In the genomic region with DNA sequence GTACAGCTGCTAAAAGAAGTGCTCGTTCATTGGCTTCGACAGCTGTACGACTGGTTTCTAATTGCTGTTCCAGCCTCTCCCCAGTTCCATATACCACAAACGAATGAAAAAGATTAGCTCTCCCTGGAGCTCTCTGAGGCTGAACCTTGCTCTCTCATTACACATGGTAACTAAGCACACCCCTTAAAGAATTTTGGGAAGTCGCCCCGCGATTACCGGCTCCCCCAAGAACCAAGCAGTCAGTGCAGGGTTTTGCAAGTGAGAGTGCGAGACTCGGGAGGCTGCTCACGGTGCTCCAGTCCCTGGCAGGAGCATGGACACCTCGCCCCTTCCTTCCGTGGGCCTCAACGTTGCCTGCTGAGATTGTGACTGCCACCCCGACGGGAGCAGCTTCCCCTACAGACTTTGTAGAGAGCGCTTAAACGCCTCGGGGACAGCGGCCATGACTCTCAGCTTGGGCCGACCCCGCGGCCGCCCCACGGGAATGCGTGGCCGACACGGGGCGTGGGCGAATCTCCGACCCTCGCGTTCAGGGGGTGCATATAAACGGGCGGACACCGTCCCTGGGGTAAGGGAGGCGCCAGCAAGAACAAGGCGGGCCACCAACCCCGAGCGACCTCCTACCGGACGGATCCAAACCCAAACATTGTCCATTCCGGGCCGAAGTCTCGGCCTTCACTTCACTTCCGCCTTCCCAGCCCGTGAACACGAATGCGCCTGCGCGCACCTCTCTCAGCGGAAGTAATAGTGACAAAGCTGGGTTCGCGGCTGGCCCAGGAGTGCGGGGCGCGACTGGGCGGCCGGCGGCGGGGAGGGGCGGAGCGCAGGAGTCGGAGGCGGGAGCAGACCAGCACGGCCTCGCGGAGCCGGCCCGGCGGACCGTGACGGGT, we compare ENCODE assay signal across 8 cellular contexts. TPM values are rescaled to one million over a fixed set of nuclear protein-coding genes. Genes with fewer than 3 reads are reported as not detected.
A peak's percentile ranks its signal among the peaks of the same experiment; 100 is the strongest.
DNase-seq lines count a peak whose midpoint lies in the region; ATAC-seq, FAIRE-seq and TF ChIP-seq lines count a peak whose summit lies in the region.

A gene with protein sequence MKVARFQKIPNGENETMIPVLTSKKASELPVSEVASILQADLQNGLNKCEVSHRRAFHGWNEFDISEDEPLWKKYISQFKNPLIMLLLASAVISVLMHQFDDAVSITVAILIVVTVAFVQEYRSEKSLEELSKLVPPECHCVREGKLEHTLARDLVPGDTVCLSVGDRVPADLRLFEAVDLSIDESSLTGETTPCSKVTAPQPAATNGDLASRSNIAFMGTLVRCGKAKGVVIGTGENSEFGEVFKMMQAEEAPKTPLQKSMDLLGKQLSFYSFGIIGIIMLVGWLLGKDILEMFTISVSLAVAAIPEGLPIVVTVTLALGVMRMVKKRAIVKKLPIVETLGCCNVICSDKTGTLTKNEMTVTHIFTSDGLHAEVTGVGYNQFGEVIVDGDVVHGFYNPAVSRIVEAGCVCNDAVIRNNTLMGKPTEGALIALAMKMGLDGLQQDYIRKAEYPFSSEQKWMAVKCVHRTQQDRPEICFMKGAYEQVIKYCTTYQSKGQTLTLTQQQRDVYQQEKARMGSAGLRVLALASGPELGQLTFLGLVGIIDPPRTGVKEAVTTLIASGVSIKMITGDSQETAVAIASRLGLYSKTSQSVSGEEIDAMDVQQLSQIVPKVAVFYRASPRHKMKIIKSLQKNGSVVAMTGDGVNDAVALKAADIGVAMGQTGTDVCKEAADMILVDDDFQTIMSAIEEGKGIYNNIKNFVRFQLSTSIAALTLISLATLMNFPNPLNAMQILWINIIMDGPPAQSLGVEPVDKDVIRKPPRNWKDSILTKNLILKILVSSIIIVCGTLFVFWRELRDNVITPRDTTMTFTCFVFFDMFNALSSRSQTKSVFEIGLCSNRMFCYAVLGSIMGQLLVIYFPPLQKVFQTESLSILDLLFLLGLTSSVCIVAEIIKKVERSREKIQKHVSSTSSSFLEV (plus strand): TSS at position 845 of the 890 bp plus-strand sequence. CDS start 686 bp downstream, outside the sequence.

- no peak within 1 kb of the TSS for H3K23ac ChIP-seq in H1 (ENCODE audit: insufficient read length)
- peak within 1 kb of the TSS; percentile 69 to 75 for H3K23ac ChIP-seq in mesenchymal stem cell (ENCODE audit: low read length in 2 of 2)

- ATAC-seq in GM21367 (IDR thresholded peaks at IDR 0.05; ENCODE audit: unreplicated experiment), result peak; percentile 83

- H2BK120ac ChIP-seq in H1 (replicated peaks; ENCODE audit: low read depth, low read length) (no peak within 1 kb of the TSS), mesenchymal stem cell (ENCODE audit: low read depth, low read length) (peak within 1 kb of the TSS; percentile 96)

- H2BK20ac ChIP-seq in H1 (ENCODE audit: low read length), result no peak within 1 kb of the TSS

- 3% methylated on average over 60 of the region's 73 CpGs; no CpG with 5 or more reads in 1 of the 2 experiments for WGBS in H1 (ENCODE audit: extremely low coverage in 1 of 2, insufficient coverage in 1 of 2, insufficient read length in 1 of 2, insufficient replicate concordance in 2 of 2, low coverage in 1 of 2, low lambda C conversion rate in 2 of 2, missing lambda C conversion rate in 1 of 2), 2 experiments
- WGBS in mesenchymal stem cell, result under 1% methylated on average over 52 of the region's 73 CpGs

- H2AFZ ChIP-seq in H1 (ENCODE audit: low read length) (peak within 1 kb of the TSS; percentile 92), mesenchymal stem cell (ENCODE audit: low read depth, low read length) (peak within 1 kb of the TSS; percentile 92)

- H3K4me1 ChIP-seq in H1 (replicated peaks in 1 of 4; ENCODE audit: control insufficient read depth in 3 of 4, insufficient read depth in 4 of 4, low read length in 3 of 4) (peaks cover 0 to 8% (median 4%) of the 10 kb centered on the region in 4 experiments; a peak in 5 of 7 replicates), mesenchymal stem cell (ENCODE audit: control insufficient read depth, insufficient read depth, low read depth, low read length) (no peaks in the 10 kb centered on the region)

- DNase-seq in COR-L47 (lab: John Stamatoyannopoulos, UW) (peak; percentile 98), HTR-8/SVneo (ENCODE audit: insufficient read length, low spot score) (peak; percentile 88), NOMO-1 treated with DMSO at 0.1 percent for 48 hours (lab: John Stamatoyannopoulos, UW; ENCODE audit: unreplicated experiment) (peak; percentile 97), H1 (ENCODE audit: low read depth in 1 of 2, low spot score in 2 of 2) (peak; percentile 73 to 90), mesenchymal stem cell (peak; percentile 96)
- DNase-seq in activated CD8-positive, alpha-beta memory T cell treated with anti-CD3 and anti-CD28 coated beads for 48 hours (ENCODE audit: low read depth in 2 of 3, low spot score in 2 of 3), result peak; percentile 75 to 84 (median 80)
- peak; percentile 82 for DNase-seq in stimulated activated CD8-positive, alpha-beta memory T cell treated with anti-CD3 and anti-CD28 coated beads, Interleukin-12 subunit alpha, Interleukin-12 subunit beta, amount 100 ng/mL, for 4 hours (ENCODE audit: low read depth)

- CTCF ChIA-PET in H1 (lab: Charles Lee; ENCODE audit: partially characterized antibody), result interaction anchor here (0.5 to 8.4 kb wide), 32 partner anchors 9 to 768 kb away, joined by 3 to 97 read pairs (median 4); no protein-coding TSS in a partner anchor

- peaks cover 4 to 41% of the 10 kb centered on the region in 2 experiments; a peak in 3 of 4 replicates for H3K79me2 ChIP-seq in H1 (ENCODE audit: control insufficient read depth in 1 of 2, insufficient read depth in 2 of 2, low read length in 2 of 2)

- FAIRE-seq in HTR-8/SVneo (lab: Jason Lieb, UNC), result peak; percentile 91
- FAIRE-seq in H1 (lab: Jason Lieb, UNC), result no peak

- H3K56ac ChIP-seq in H1 (replicated peaks; ENCODE audit: insufficient read length, low read depth, low read length), result peak within 1 kb of the TSS; percentile 75

- H3K4ac ChIP-seq in H1 (replicated peaks; ENCODE audit: insufficient read length, low read depth, low read length), result peak within 1 kb of the TSS; percentile 59
- H3K4ac ChIP-seq in mesenchymal stem cell (ENCODE audit: low read depth in 1 of 2, low read length in 2 of 2), result peak within 1 kb of the TSS; percentile 49 to 97

- H3K4me3 ChIP-seq in H1 (ENCODE audit: extremely low read depth in 1 of 4, insufficient read depth in 2 of 4, low read depth in 3 of 4, low read length in 4 of 4), result peak within 1 kb of the TSS; percentile 78 to 95 (median 86)
- peak within 1 kb of the TSS; percentile 80 to 89 for H3K4me3 ChIP-seq in mesenchymal stem cell (ENCODE audit: insufficient read depth in 1 of 2, low read depth in 1 of 2, low read length in 2 of 2)

- H4K8ac ChIP-seq in H1 (ENCODE audit: extremely low read depth, insufficient read depth, low read length) (peak within 1 kb of the TSS; percentile 98), mesenchymal stem cell (ENCODE audit: low read length) (peak within 1 kb of the TSS; percentile 99)

- H4K20me1 ChIP-seq in H1 (replicated peaks in 1 of 2; ENCODE audit: control insufficient read depth in 1 of 2, insufficient read depth in 2 of 2, low read length in 2 of 2), result peaks cover 0 to 4% of the 10 kb centered on the region in 2 experiments

- POLR2A ChIA-PET in H1 (lab: Charles Lee; ENCODE audit: partially characterized antibody), result interaction anchor here (0.7 to 3.1 kb wide), 13 partner anchors 10 to 193 kb away, joined by 3 to 9 read pairs (median 3); no protein-coding TSS in a partner anchor

- H3K36me3 ChIP-seq in H1 (ENCODE audit: control insufficient read depth in 2 of 4, insufficient read depth in 4 of 4, low read length in 3 of 4) (no peaks in the 10 kb centered on the region), mesenchymal stem cell (ENCODE audit: control insufficient read depth in 1 of 2, insufficient read depth in 2 of 2, low read depth in 1 of 2, low read length in 2 of 2) (no peaks in the 10 kb centered on the region)

- H2AK5ac ChIP-seq in H1 (ENCODE audit: low read depth, low read length), result no peak within 1 kb of the TSS
- no peak within 1 kb of the TSS for H2AK5ac ChIP-seq in mesenchymal stem cell (ENCODE audit: low read length, severe bottlenecking)

- TF ChIP-seq RAD21 in H1 (IDR thresholded peaks at IDR 0.05 in 1 of 2, conservative IDR thresholded peaks at IDR 0.05 in 1 of 2; ENCODE audit: low read depth in 2 of 2, low read length in 2 of 2), result no peak

- H3K27ac ChIP-seq in H1 (ENCODE audit: low read depth, low read length), result peak within 1 kb of the TSS; percentile 62
- H3K27ac ChIP-seq in mesenchymal stem cell (ENCODE audit: low read length, poor library complexity, severe bottlenecking), result peak within 1 kb of the TSS; percentile 90

- peak within 1 kb of the TSS; percentile 40 to 81 for H3K4me2 ChIP-seq in H1 (ENCODE audit: insufficient read depth in 1 of 2, low read depth in 2 of 2, low read length in 2 of 2)
- H3K4me2 ChIP-seq in mesenchymal stem cell (ENCODE audit: low read length, poor library complexity, severe bottlenecking), result peak within 1 kb of the TSS; percentile 75

- H3K14ac ChIP-seq in H1 (ENCODE audit: insufficient read length) (no peak within 1 kb of the TSS), mesenchymal stem cell (ENCODE audit: low read length in 2 of 2) (peak within 1 kb of the TSS; percentile 81 to 97)

- H2BK12ac ChIP-seq in H1 (ENCODE audit: low read depth, low read length) (no peak within 1 kb of the TSS), mesenchymal stem cell (ENCODE audit: low read length in 2 of 2) (peak within 1 kb of the TSS in 1 of 2 experiments; percentile 47)

- H3K9me3 ChIP-seq in H1 (ENCODE audit: insufficient read depth in 2 of 2, low read depth in 1 of 2, low read length in 1 of 2), result no peaks in the 10 kb centered on the region
- no peaks in the 10 kb centered on the region for H3K9me3 ChIP-seq in mesenchymal stem cell (ENCODE audit: control insufficient read depth, low read length)

- H3K79me1 ChIP-seq in H1 (ENCODE audit: low read depth, low read length), result 0 out of 2 replicates have a peak, but pooled peaks cover 3% of the 10 kb centered on the region
- peaks cover 1% of the 10 kb centered on the region for H3K79me1 ChIP-seq in mesenchymal stem cell (replicated peaks; ENCODE audit: low read length, poor library complexity, severe bottlenecking)

- peak within 1 kb of the TSS; percentile 87 for H4K5ac ChIP-seq in H1 (ENCODE audit: insufficient read length, low read depth, low read length)

- peak within 1 kb of the TSS; percentile 47 for H2BK5ac ChIP-seq in H1 (ENCODE audit: low read depth, low read length)
- H2BK5ac ChIP-seq in mesenchymal stem cell (ENCODE audit: low read depth, low read length, poor library complexity, severe bottlenecking), result peak within 1 kb of the TSS; percentile 83

- H3K9ac ChIP-seq in H1 (replicated peaks in 1 of 4; ENCODE audit: extremely low read depth in 1 of 4, low read depth in 3 of 4, low read length in 3 of 4) (peak within 1 kb of the TSS; percentile 82 to 86 (median 85)), mesenchymal stem cell (ENCODE audit: low read length) (peak within 1 kb of the TSS; percentile 98)

- no peak for TF ChIP-seq CTCF in H1 (IDR thresholded peaks at IDR 0.05; ENCODE audit: control extremely low read depth in 1 of 3, insufficient read depth in 1 of 3, low read depth in 1 of 3, low read length in 3 of 3)

- TF ChIP-seq POLR2A in H1 (IDR thresholded peaks at IDR 0.05; ENCODE audit: control extremely low read depth in 1 of 2, low read depth in 2 of 2, low read length in 2 of 2), result peak in 1 of 2 experiments; percentile 85; a peak in 2 of 3 replicates

- no peak within 1 kb of the TSS for H4K91ac ChIP-seq in H1 (replicated peaks; ENCODE audit: insufficient read length, low read length)
- H4K91ac ChIP-seq in mesenchymal stem cell (ENCODE audit: low read length), result peak within 1 kb of the TSS; percentile 97

- H3K18ac ChIP-seq in H1 (ENCODE audit: extremely low read depth, low read length) (peak within 1 kb of the TSS; percentile 67; the same call in 1 of the 2 replicates), mesenchymal stem cell (ENCODE audit: low read depth in 1 of 2, low read length in 2 of 2) (peak within 1 kb of the TSS; percentile 85 to 99)

- no peak for TF ChIP-seq EP300 in H1 (IDR thresholded peaks at IDR 0.05; ENCODE audit: borderline replicate concordance in 1 of 2, low read depth in 2 of 2, low read length in 2 of 2)

- no peaks in the 10 kb centered on the region for H3K27me3 ChIP-seq in H1 (replicated peaks in 1 of 4; ENCODE audit: control insufficient read depth in 3 of 4, extremely low read depth in 1 of 4, insufficient read depth in 3 of 4, low read length in 3 of 4)
- no peaks in the 10 kb centered on the region for H3K27me3 ChIP-seq in mesenchymal stem cell (ENCODE audit: control insufficient read depth in 1 of 2, insufficient read depth in 1 of 2, low read length in 2 of 2)

- peaks cover 3% of the 10 kb centered on the region for H3K23me2 ChIP-seq in H1 (ENCODE audit: low read depth, low read length)

- H2BK15ac ChIP-seq in H1 (ENCODE audit: low read length) (no peak within 1 kb of the TSS), mesenchymal stem cell (ENCODE audit: low read depth, poor library complexity, severe bottlenecking) (peak within 1 kb of the TSS; percentile 99)

RNA-seq across cellular contexts. Expression of the gene that starts here (rescaled TPM):
- total RNA-seq in H1 (2021; fragmentation: NEBNext Ultra II Directional; extraction: Animal tissue kit (Norgen Biotek cat#: 25700)), result 68.5 and 70.2 TPM in 2 replicates
- 25.4 and 50.7 TPM in 2 replicates for polyA plus RNA-seq in H1 (2011; rRNA removed)
- 40.7 TPM for polyA plus RNA-seq in H1 (2011; cell fraction: cytosol; rRNA removed)
- 14.9 TPM for polyA plus RNA-seq in H1 (2011; cell fraction: nucleus; rRNA removed)
- polyA plus RNA-seq in H1 (2012, experiment 1 of 2), result 38.0 to 75.0 TPM (median 49.4 TPM) in 4 replicates
- polyA plus RNA-seq in H1 (2012, experiment 2 of 2), result 4.0 TPM
- 55.1 TPM for polyA plus RNA-seq in H1 (2013, experiment 1 of 2)
- polyA plus RNA-seq in H1 (2013, experiment 2 of 2), result 62.9 TPM
- 73.8 and 103 TPM in 2 replicates for polyA minus RNA-seq in H1 (2011; rRNA and poly(A)+ RNA removed)
- polyA minus RNA-seq in H1 (2011; cell fraction: cytosol; rRNA and poly(A)+ RNA removed), result 47.3 TPM
- polyA minus RNA-seq in H1 (2011; cell fraction: nucleus; rRNA and poly(A)+ RNA removed), result 50.2 TPM
- polyA plus RNA-seq in mesenchymal stem cell (2013, experiment 1 of 2), result 55.3 TPM
- polyA plus RNA-seq in mesenchymal stem cell (2013, experiment 2 of 2), result 55.5 TPM

Comparison
In these comparisons a context has a peak if more than half of its experiments do, and no peak if none do; other contexts are left out.
1. Peak in every context shown above with its lines: DNase-seq, ATAC-seq, H3K4me3 ChIP-seq and H3K27ac ChIP-seq.